In genomic region chr2:219306047-219306446, GRCh38 we compare ENCODE assay signal across 25 cellular contexts. TPM values are rescaled to one million over a fixed set of nuclear protein-coding genes. Genes with fewer than 3 reads are reported as not detected.
DNase-seq lines count a peak whose midpoint lies in the region; ATAC-seq, FAIRE-seq and TF ChIP-seq lines count a peak whose summit lies in the region.
"Had no signal": no experiment of that assay in that cellular context is flagged by ENCODE, and none has a peak within 500 bp of the region (broad histone marks: within the 10 kb centered on the region; RNA-seq: fewer than 3 reads in every experiment).

No MANE protein-coding gene starts in this region.

- TF ChIP-seq POLR2A in HepG2 (IDR thresholded peaks at IDR 0.05; ENCODE audit: insufficient read depth in 1 of 2, low read depth in 2 of 2, low read length in 2 of 2) (no peak), right lobe of liver (IDR thresholded peaks at IDR 0.05) (no peak), stomach (IDR thresholded peaks at IDR 0.05) (no peak)

- intact Hi-C loops in HepG2 (cut with micrococcal nuclease; ENCODE audit: unreplicated experiment) (no loop called here), right lobe of liver (cut with DNase I) (no loop called here), stomach (cut with DNase I; ENCODE audit: low total_unique reads) (loop anchor here (10.0 kb wide), 1 partner anchor 281 kb away; no protein-coding TSS in a partner anchor)

- H3K36me3 Mint-ChIP-seq in glutamatergic neuron (ENCODE audit: unreplicated experiment), result peaks cover 12% of the 10 kb centered on the region
- H3K36me3 Mint-ChIP-seq: CD14-positive monocyte had no signal

- ATAC-seq in HepG2 (no peak), right lobe of liver (no peak)
- ATAC-seq: GM12878, GM23338 had no signal

- H3K4me1 Mint-ChIP-seq in glutamatergic neuron (ENCODE audit: low read depth, unreplicated experiment), result peaks cover 6% of the 10 kb centered on the region

- H3K27ac ChIP-seq in HepG2 (ENCODE audit: extremely low read length, insufficient read depth, low read length) (no peak overlapping the region), right lobe of liver (no peak overlapping the region), stomach (no peak overlapping the region)
- H3K27ac ChIP-seq: 22Rv1; BLaER1 treated with 17β-estradiol and CSF1 and Interleukin-3, amounts not matched to agents 10 nM and 100 nM had no signal

- no peak overlapping the region for H3K27ac Mint-ChIP-seq in glutamatergic neuron (ENCODE audit: unreplicated experiment)
- H3K27ac Mint-ChIP-seq: CD14-positive monocyte; CD4-positive, alpha-beta T cell; CD8-positive, alpha-beta memory T cell; GM23338; H9; HFFc6 had no signal

- no peak overlapping the region for H3K9ac ChIP-seq in HepG2 (ENCODE audit: insufficient read depth, low read depth, low read length)
- H3K9ac ChIP-seq: BLaER1 treated with 17β-estradiol and CSF1 and Interleukin-3, amounts not matched to agents 10 nM and 100 nM had no signal

- H3K36me3 ChIP-seq in HepG2 (replicated peaks in 1 of 2; ENCODE audit: control insufficient read depth in 1 of 2, insufficient read depth in 2 of 2, low read length in 2 of 2) (no peaks in the 10 kb centered on the region), right lobe of liver (no peaks in the 10 kb centered on the region), stomach (no peaks in the 10 kb centered on the region)
- H3K36me3 ChIP-seq: BLaER1 treated with 17β-estradiol and CSF1 and Interleukin-3, amounts not matched to agents 10 nM and 100 nM had no signal

- WGBS in HepG2 (ENCODE audit: low lambda C conversion rate), result 2% methylated on average over 1 of the region's 1 CpG
- 68% methylated on average over 1 of the region's 1 CpG for WGBS in right lobe of liver (ENCODE audit: insufficient coverage, low coverage, low lambda C conversion rate, missing lambda C conversion rate)
- 74 to 92% (median 77%) methylated on average over 1 of the region's 1 CpG for WGBS in stomach, 5 donors

- POLR2A ChIA-PET in HepG2 (lab: Yijun Ruan, JAX), result no interaction called here

- no peaks in the 10 kb centered on the region for H3K79me2 ChIP-seq in HepG2 (ENCODE audit: insufficient read depth, low read length)

- TF ChIP-seq CTCF in HepG2 (CRISPR knock-in tag; IDR thresholded peaks at IDR 0.05), result no peak
- TF ChIP-seq CTCF in right lobe of liver (IDR thresholded peaks at IDR 0.05), result no peak
- no peak for TF ChIP-seq CTCF in glutamatergic neuron (IDR thresholded peaks at IDR 0.05; ENCODE audit: partially characterized antibody, unreplicated experiment)
- no peak for TF ChIP-seq CTCF in GM20000 (IDR thresholded peaks at IDR 0.05; ENCODE audit: extremely low read depth, missing control alignments)
- no peak for TF ChIP-seq CTCF in stomach (IDR thresholded peaks at IDR 0.05)

- in situ Hi-C loops in HepG2 (cut with HindIII; ENCODE audit: extremely low pct_ligation_motif_present, low pct_unique_long_range_greater_than_20kb), result loop anchor here (5.0 kb wide), 1 partner anchor 264 kb away; the partner anchor contains the start of gene CFAP65

- H4K20me1 ChIP-seq in HepG2 (ENCODE audit: insufficient read depth, low read length), result peaks cover 7% of the 10 kb centered on the region

- H3K4me3 ChIP-seq in HepG2 (replicated peaks in 1 of 3; ENCODE audit: insufficient read depth in 1 of 3, low read depth in 2 of 3, low read length in 3 of 3) (no peak overlapping the region), right lobe of liver (no peak overlapping the region), stomach (no peak overlapping the region)
- H3K4me3 ChIP-seq: BLaER1 treated with 17β-estradiol and CSF1 and Interleukin-3, amounts not matched to agents 10 nM and 100 nM; GM12878; GM23338 had no signal

- peaks cover 5% of the 10 kb centered on the region for H3K9me3 Mint-ChIP-seq in glutamatergic neuron (ENCODE audit: unreplicated experiment)
- H3K9me3 Mint-ChIP-seq: CD4-positive, alpha-beta T cell; GM23338; H9; HFFc6 had no signal

- DNase-seq in HepG2 (ENCODE audit: low spot score), result no peak
- DNase-seq in right lobe of liver, result no peak
- no peak for DNase-seq in glutamatergic neuron
- DNase-seq in GM20000 (ENCODE audit: low spot score), result no peak
- DNase-seq in stomach, result no peak
- DNase-seq: ACHN; AML-193; BE2C; CD4-positive, alpha-beta T cell; CD8-positive, alpha-beta memory T cell; DMS 273 treated with DMSO at 0.1 percent for 48 hours; DMS79; EL; GDM1; H9; HFFc6 had no signal

- peaks cover 6 to 33% of the 10 kb centered on the region in 2 experiments for H3K27me3 ChIP-seq in HepG2 (ENCODE audit: control insufficient read depth in 1 of 2, insufficient read depth in 2 of 2, low read length in 2 of 2)
- H3K27me3 ChIP-seq in right lobe of liver, result peaks cover 0 to 6% of the 10 kb centered on the region in 2 donors
- H3K27me3 ChIP-seq in stomach, result peaks cover 8 to 91% (median 40%) of the 10 kb centered on the region in 3 donors
- H3K27me3 ChIP-seq: BE2C had no signal

- peaks cover 3% of the 10 kb centered on the region for H3K27me3 Mint-ChIP-seq in glutamatergic neuron (ENCODE audit: unreplicated experiment)

- no peak overlapping the region for H2AFZ ChIP-seq in HepG2 (ENCODE audit: low read length)
- H2AFZ ChIP-seq: GM23338 had no signal

- BruUV-seq in HepG2 (replicated peaks; lab: Mats Ljungman, UMichigan), result no TSS peak

- no peaks in the 10 kb centered on the region for H3K4me1 ChIP-seq in HepG2 (ENCODE audit: insufficient read depth, low read length)
- peaks cover 0 to 3% (median 0%) of the 10 kb centered on the region in 4 donors for H3K4me1 ChIP-seq in right lobe of liver
- H3K4me1 ChIP-seq in stomach, result peaks cover 0 to 16% (median 8%) of the 10 kb centered on the region in 4 donors
- H3K4me1 ChIP-seq: BE2C had no signal

- TF ChIP-seq EP300 in HepG2 (IDR thresholded peaks at IDR 0.05; ENCODE audit: low read depth in 2 of 2, low read length in 2 of 2), result no peak
- no peak for TF ChIP-seq EP300 in HepG2 (CRISPR knock-in tag; IDR thresholded peaks at IDR 0.05; ENCODE audit: borderline replicate concordance)
- no peak for TF ChIP-seq EP300 in stomach (IDR thresholded peaks at IDR 0.05)

- H3K4me3 Mint-ChIP-seq in glutamatergic neuron (ENCODE audit: unreplicated experiment), result peak overlapping the region; percentile 31
- H3K4me3 Mint-ChIP-seq: CD4-positive, alpha-beta T cell; CD8-positive, alpha-beta memory T cell; GM23338; H9; HFFc6 had no signal

- H3K9me3 ChIP-seq in HepG2 (ENCODE audit: low read length) (no peaks in the 10 kb centered on the region), right lobe of liver (no peaks in the 10 kb centered on the region), stomach (peaks cover 0 to 5% (median 0%) of the 10 kb centered on the region in 4 donors)
- H3K9me3 ChIP-seq: BE2C had no signal

- CTCF ChIA-PET in HepG2 (lab: Yijun Ruan, JAX; ENCODE audit: low intra/inter-chr PET ratio, low total read pairs), result no interaction called here

- no peak for TF ChIP-seq RAD21 in HepG2 (CRISPR knock-in tag; IDR thresholded peaks at IDR 0.05)

- FAIRE-seq in HepG2 (lab: Jason Lieb, UNC), result no peak
- FAIRE-seq: A204.1, D721Med, GM12878, GM19239 had no signal

- H3K4me2 ChIP-seq in HepG2 (ENCODE audit: low read depth, low read length), result no peak overlapping the region
- H3K4me2 ChIP-seq: BLaER1 treated with 17β-estradiol and CSF1 and Interleukin-3, amounts not matched to agents 10 nM and 100 nM; GM23338 had no signal

RNA-seq across cellular contexts. Expression of gene PTPRN, which starts 3.2 kb away (rescaled TPM):
- total RNA-seq in HepG2 (2016; rRNA removed; fragmentation: Illumina TruSeq; extraction: Trizol), result not detected in 2 replicates
- not detected in 2 replicates for total RNA-seq in HepG2 (2016; cell fraction: cytosol; rRNA removed; fragmentation: Illumina TruSeq; extraction: Trizol; ENCODE audit: low read depth)
- total RNA-seq in HepG2 (2016; cell fraction: insoluble cytoplasmic fraction; rRNA removed; fragmentation: Illumina TruSeq; extraction: Trizol), result not detected in 2 replicates
- not detected in 2 replicates for total RNA-seq in HepG2 (2016; cell fraction: membrane; rRNA removed; fragmentation: Illumina TruSeq; extraction: Trizol)
- not detected in 2 replicates for total RNA-seq in HepG2 (2016; cell fraction: nucleus; rRNA removed; fragmentation: Illumina TruSeq; extraction: Trizol)
- polyA plus RNA-seq in HepG2 (2011; rRNA removed), result 0.24 and 0.26 TPM in 2 replicates
- 0.05 and 0.10 TPM in 2 replicates for polyA plus RNA-seq in HepG2 (2011; cell fraction: cytosol; rRNA removed)
- 0.08 and 0.12 TPM in 2 replicates for polyA plus RNA-seq in HepG2 (2011; cell fraction: nucleus; rRNA removed)
- 0.51 and 0.74 TPM in 2 replicates for polyA plus RNA-seq in HepG2 (2012)
- polyA plus RNA-seq in HepG2 (2016; cell fraction: cytosol; fragmentation: Illumina TruSeq; extraction: Trizol; ENCODE audit: low read depth), result not detected in 2 replicates
- not detected in 2 replicates for polyA plus RNA-seq in HepG2 (2016; cell fraction: insoluble cytoplasmic fraction; fragmentation: Illumina TruSeq; extraction: Trizol; ENCODE audit: low read depth)
- not detected in 2 replicates for polyA plus RNA-seq in HepG2 (2016; cell fraction: membrane; fragmentation: Illumina TruSeq; extraction: Trizol; ENCODE audit: low read depth)
- not detected in 2 replicates for polyA plus RNA-seq in HepG2 (2016; cell fraction: nucleus; fragmentation: Illumina TruSeq; extraction: Trizol; ENCODE audit: insufficient read depth, low read depth)
- polyA minus RNA-seq in HepG2 (2011; rRNA and poly(A)+ RNA removed; ENCODE audit: low replicate concordance), result 0.06 TPM in 1 of 2 replicates, not detected in the other
- polyA minus RNA-seq in HepG2 (2011; cell fraction: cytosol; rRNA and poly(A)+ RNA removed), result not detected in 2 replicates
- not detected in 2 replicates for polyA minus RNA-seq in HepG2 (2011; cell fraction: nucleus; rRNA and poly(A)+ RNA removed)
- under 1 TPM in 1 of 6 experiments, not detected in 5; 0.31 TPM for total RNA-seq in right lobe of liver
- 104 TPM for total RNA-seq in glutamatergic neuron (ENCODE audit: unreplicated experiment)
- total RNA-seq in stomach, result 10 to 100 TPM in 1 of 5 donors, 1 to 10 TPM in 3, not detected in 1; 2.8 to 11.3 (median 7.4) TPM
- 1 to 10 TPM; 1.1 to 3.6 (median 1.5) TPM for polyA plus RNA-seq in stomach
- total RNA-seq: CD4-positive, alpha-beta T cell; GM12878 had no signal
- polyA plus RNA-seq: CD14-positive monocyte; CD8-positive, alpha-beta memory T cell had no signal

RNA-seq across cellular contexts. Expression of gene RESP18, which starts 26.5 kb away (rescaled TPM):
- total RNA-seq in HepG2 (2016; rRNA removed; fragmentation: Illumina TruSeq; extraction: Trizol) (not detected in 2 replicates), right lobe of liver (not detected), glutamatergic neuron (ENCODE audit: unreplicated experiment) (not detected), stomach (not detected)
- total RNA-seq in HepG2 (2016; cell fraction: cytosol; rRNA removed; fragmentation: Illumina TruSeq; extraction: Trizol; ENCODE audit: low read depth), result not detected in 2 replicates
- not detected in 2 replicates for total RNA-seq in HepG2 (2016; cell fraction: insoluble cytoplasmic fraction; rRNA removed; fragmentation: Illumina TruSeq; extraction: Trizol)
- not detected in 2 replicates for total RNA-seq in HepG2 (2016; cell fraction: membrane; rRNA removed; fragmentation: Illumina TruSeq; extraction: Trizol)
- total RNA-seq in HepG2 (2016; cell fraction: nucleus; rRNA removed; fragmentation: Illumina TruSeq; extraction: Trizol), result not detected in 2 replicates
- polyA plus RNA-seq in HepG2 (2011; rRNA removed) (not detected in 2 replicates), stomach (not detected)
- not detected in 2 replicates for polyA plus RNA-seq in HepG2 (2011; cell fraction: cytosol; rRNA removed)
- not detected in 2 replicates for polyA plus RNA-seq in HepG2 (2011; cell fraction: nucleus; rRNA removed)
- polyA plus RNA-seq in HepG2 (2012), result not detected in 2 replicates
- polyA plus RNA-seq in HepG2 (2016; cell fraction: cytosol; fragmentation: Illumina TruSeq; extraction: Trizol; ENCODE audit: low read depth), result not detected in 2 replicates
- polyA plus RNA-seq in HepG2 (2016; cell fraction: insoluble cytoplasmic fraction; fragmentation: Illumina TruSeq; extraction: Trizol; ENCODE audit: low read depth), result not detected in 2 replicates
- not detected in 2 replicates for polyA plus RNA-seq in HepG2 (2016; cell fraction: membrane; fragmentation: Illumina TruSeq; extraction: Trizol; ENCODE audit: low read depth)
- polyA plus RNA-seq in HepG2 (2016; cell fraction: nucleus; fragmentation: Illumina TruSeq; extraction: Trizol; ENCODE audit: insufficient read depth, low read depth), result not detected in 2 replicates
- polyA minus RNA-seq in HepG2 (2011; rRNA and poly(A)+ RNA removed; ENCODE audit: low replicate concordance), result not detected in 2 replicates
- not detected in 2 replicates for polyA minus RNA-seq in HepG2 (2011; cell fraction: cytosol; rRNA and poly(A)+ RNA removed)
- not detected in 2 replicates for polyA minus RNA-seq in HepG2 (2011; cell fraction: nucleus; rRNA and poly(A)+ RNA removed)
- total RNA-seq: CD4-positive, alpha-beta T cell; CD8-positive, alpha-beta memory T cell; GM12878; GM23338; H4; H9; HFFc6 had no signal
- polyA plus RNA-seq: CD14-positive monocyte; CD8-positive, alpha-beta memory T cell; GM12878; GM23338 had no signal

RNA-seq across cellular contexts. Expression of gene DNAJB2, which starts 26.9 kb away (rescaled TPM):
- 18.6 and 21.3 TPM in 2 replicates for total RNA-seq in HepG2 (2016; rRNA removed; fragmentation: Illumina TruSeq; extraction: Trizol)
- total RNA-seq in HepG2 (2016; cell fraction: cytosol; rRNA removed; fragmentation: Illumina TruSeq; extraction: Trizol; ENCODE audit: low read depth), result 11.0 and 12.3 TPM in 2 replicates
- total RNA-seq in HepG2 (2016; cell fraction: insoluble cytoplasmic fraction; rRNA removed; fragmentation: Illumina TruSeq; extraction: Trizol), result 17.1 and 21.1 TPM in 2 replicates
- 18.1 and 22.0 TPM in 2 replicates for total RNA-seq in HepG2 (2016; cell fraction: membrane; rRNA removed; fragmentation: Illumina TruSeq; extraction: Trizol)
- 14.6 and 15.9 TPM in 2 replicates for total RNA-seq in HepG2 (2016; cell fraction: nucleus; rRNA removed; fragmentation: Illumina TruSeq; extraction: Trizol)
- polyA plus RNA-seq in HepG2 (2011; rRNA removed), result 31.1 and 55.2 TPM in 2 replicates
- polyA plus RNA-seq in HepG2 (2011; cell fraction: cytosol; rRNA removed), result 30.3 and 35.7 TPM in 2 replicates
- 135 and 143 TPM in 2 replicates for polyA plus RNA-seq in HepG2 (2011; cell fraction: nucleus; rRNA removed)
- polyA plus RNA-seq in HepG2 (2012), result 29.8 and 56.4 TPM in 2 replicates
- 12.6 and 15.8 TPM in 2 replicates for polyA plus RNA-seq in HepG2 (2016; cell fraction: cytosol; fragmentation: Illumina TruSeq; extraction: Trizol; ENCODE audit: low read depth)
- polyA plus RNA-seq in HepG2 (2016; cell fraction: insoluble cytoplasmic fraction; fragmentation: Illumina TruSeq; extraction: Trizol; ENCODE audit: low read depth), result 26.8 and 30.7 TPM in 2 replicates
- 23.9 and 24.2 TPM in 2 replicates for polyA plus RNA-seq in HepG2 (2016; cell fraction: membrane; fragmentation: Illumina TruSeq; extraction: Trizol; ENCODE audit: low read depth)
- polyA plus RNA-seq in HepG2 (2016; cell fraction: nucleus; fragmentation: Illumina TruSeq; extraction: Trizol; ENCODE audit: insufficient read depth, low read depth), result 42.9 and 50.3 TPM in 2 replicates
- polyA minus RNA-seq in HepG2 (2011; rRNA and poly(A)+ RNA removed; ENCODE audit: low replicate concordance), result 17.7 and 40.8 TPM in 2 replicates
- polyA minus RNA-seq in HepG2 (2011; cell fraction: cytosol; rRNA and poly(A)+ RNA removed), result 14.7 and 20.1 TPM in 2 replicates
- 23.2 and 30.5 TPM in 2 replicates for polyA minus RNA-seq in HepG2 (2011; cell fraction: nucleus; rRNA and poly(A)+ RNA removed)
- total RNA-seq in right lobe of liver, result 10 to 100 TPM; 32.6 to 52.1 (median 39.9) TPM
- total RNA-seq in glutamatergic neuron (ENCODE audit: unreplicated experiment), result 124 TPM
- 10 to 100 TPM; 24.4 to 88.8 (median 47.8) TPM for total RNA-seq in stomach
- 10 to 100 TPM; 62.5 to 85.8 (median 77.5) TPM for polyA plus RNA-seq in stomach

RNA-seq across cellular contexts. Expression of gene TUBA4A, which starts 52.3 kb away (rescaled TPM):
- total RNA-seq in HepG2 (2016; rRNA removed; fragmentation: Illumina TruSeq; extraction: Trizol) (0.97 and 1.3 TPM in 2 replicates), right lobe of liver (100 to 1,000 TPM in 1 of 6 experiments, 10 to 100 TPM in 5; 14.9 to 114 (median 35.6) TPM), glutamatergic neuron (ENCODE audit: unreplicated experiment) (27.5 TPM), stomach (100 to 1,000 TPM in 1 of 5 donors, 10 to 100 TPM in 4; 18.7 to 141 (median 27.2) TPM)
- total RNA-seq in HepG2 (2016; cell fraction: cytosol; rRNA removed; fragmentation: Illumina TruSeq; extraction: Trizol; ENCODE audit: low read depth), result 0.10 and 0.18 TPM in 2 replicates
- 1.2 and 2.1 TPM in 2 replicates for total RNA-seq in HepG2 (2016; cell fraction: insoluble cytoplasmic fraction; rRNA removed; fragmentation: Illumina TruSeq; extraction: Trizol)
- total RNA-seq in HepG2 (2016; cell fraction: membrane; rRNA removed; fragmentation: Illumina TruSeq; extraction: Trizol), result 0.34 and 0.52 TPM in 2 replicates
- 0.78 and 0.81 TPM in 2 replicates for total RNA-seq in HepG2 (2016; cell fraction: nucleus; rRNA removed; fragmentation: Illumina TruSeq; extraction: Trizol)
- polyA plus RNA-seq in HepG2 (2011; rRNA removed) (12.7 and 19.5 TPM in 2 replicates), stomach (10 to 100 TPM; 28.9 to 68.8 (median 51.0) TPM)
- 10.0 and 11.2 TPM in 2 replicates for polyA plus RNA-seq in HepG2 (2011; cell fraction: cytosol; rRNA removed)
- polyA plus RNA-seq in HepG2 (2011; cell fraction: nucleus; rRNA removed), result 37.1 and 38.2 TPM in 2 replicates
- 15.6 and 17.6 TPM in 2 replicates for polyA plus RNA-seq in HepG2 (2012)
- polyA plus RNA-seq in HepG2 (2016; cell fraction: cytosol; fragmentation: Illumina TruSeq; extraction: Trizol; ENCODE audit: low read depth), result 0.87 and 1.3 TPM in 2 replicates
- polyA plus RNA-seq in HepG2 (2016; cell fraction: insoluble cytoplasmic fraction; fragmentation: Illumina TruSeq; extraction: Trizol; ENCODE audit: low read depth), result 2.8 TPM in 2 replicates
- polyA plus RNA-seq in HepG2 (2016; cell fraction: membrane; fragmentation: Illumina TruSeq; extraction: Trizol; ENCODE audit: low read depth), result 0.76 and 1.1 TPM in 2 replicates
- 1.9 and 3.4 TPM in 2 replicates for polyA plus RNA-seq in HepG2 (2016; cell fraction: nucleus; fragmentation: Illumina TruSeq; extraction: Trizol; ENCODE audit: insufficient read depth, low read depth)
- polyA minus RNA-seq in HepG2 (2011; rRNA and poly(A)+ RNA removed; ENCODE audit: low replicate concordance), result 6.5 and 116 TPM in 2 replicates
- polyA minus RNA-seq in HepG2 (2011; cell fraction: cytosol; rRNA and poly(A)+ RNA removed), result 1.8 and 2.1 TPM in 2 replicates
- 2.0 and 3.0 TPM in 2 replicates for polyA minus RNA-seq in HepG2 (2011; cell fraction: nucleus; rRNA and poly(A)+ RNA removed)

RNA-seq across cellular contexts. Expression of gene TUBA4B, which starts 53.0 kb away (rescaled TPM):
- total RNA-seq in HepG2 (2016; rRNA removed; fragmentation: Illumina TruSeq; extraction: Trizol) (0.18 and 0.29 TPM in 2 replicates), right lobe of liver (1 to 10 TPM in 1 of 6 experiments, under 1 TPM in 3, not detected in 2; 0.27 to 2.0 (median 0.57) TPM), glutamatergic neuron (ENCODE audit: unreplicated experiment) (not detected), stomach (not detected)
- 0.30 and 0.35 TPM in 2 replicates for total RNA-seq in HepG2 (2016; cell fraction: cytosol; rRNA removed; fragmentation: Illumina TruSeq; extraction: Trizol; ENCODE audit: low read depth)
- total RNA-seq in HepG2 (2016; cell fraction: insoluble cytoplasmic fraction; rRNA removed; fragmentation: Illumina TruSeq; extraction: Trizol), result 0.18 and 0.24 TPM in 2 replicates
- total RNA-seq in HepG2 (2016; cell fraction: membrane; rRNA removed; fragmentation: Illumina TruSeq; extraction: Trizol), result 0.34 and 0.41 TPM in 2 replicates
- 0.28 TPM in 1 of 2 replicates, not detected in the other for total RNA-seq in HepG2 (2016; cell fraction: nucleus; rRNA removed; fragmentation: Illumina TruSeq; extraction: Trizol)
- polyA plus RNA-seq in HepG2 (2011; rRNA removed) (0.18 and 0.22 TPM in 2 replicates), stomach (not detected)
- 0.32 and 0.55 TPM in 2 replicates for polyA plus RNA-seq in HepG2 (2011; cell fraction: cytosol; rRNA removed)
- polyA plus RNA-seq in HepG2 (2011; cell fraction: nucleus; rRNA removed), result 0.19 and 0.21 TPM in 2 replicates
- not detected in 2 replicates for polyA plus RNA-seq in HepG2 (2012)
- polyA plus RNA-seq in HepG2 (2016; cell fraction: cytosol; fragmentation: Illumina TruSeq; extraction: Trizol; ENCODE audit: low read depth), result 0.10 and 0.15 TPM in 2 replicates
- polyA plus RNA-seq in HepG2 (2016; cell fraction: insoluble cytoplasmic fraction; fragmentation: Illumina TruSeq; extraction: Trizol; ENCODE audit: low read depth), result 0.27 and 0.32 TPM in 2 replicates
- polyA plus RNA-seq in HepG2 (2016; cell fraction: membrane; fragmentation: Illumina TruSeq; extraction: Trizol; ENCODE audit: low read depth), result 0.21 and 0.30 TPM in 2 replicates
- 0.57 TPM in 1 of 2 replicates, not detected in the other for polyA plus RNA-seq in HepG2 (2016; cell fraction: nucleus; fragmentation: Illumina TruSeq; extraction: Trizol; ENCODE audit: insufficient read depth, low read depth)
- polyA minus RNA-seq in HepG2 (2011; rRNA and poly(A)+ RNA removed; ENCODE audit: low replicate concordance), result 0.19 TPM in 1 of 2 replicates, not detected in the other
- not detected in 2 replicates for polyA minus RNA-seq in HepG2 (2011; cell fraction: cytosol; rRNA and poly(A)+ RNA removed)
- not detected in 2 replicates for polyA minus RNA-seq in HepG2 (2011; cell fraction: nucleus; rRNA and poly(A)+ RNA removed)
- total RNA-seq: CD4-positive, alpha-beta T cell; CD8-positive, alpha-beta memory T cell; GM12878; H4; H9; HFFc6 had no signal
- polyA plus RNA-seq: CD14-positive monocyte; CD8-positive, alpha-beta memory T cell; GM23338 had no signal
